In genomic region chr2:89112434-89112833, GRCh38 we compare ENCODE assay signal across 8 cellular contexts.
DNase-seq lines count a peak whose midpoint lies in the region; ATAC-seq, FAIRE-seq and TF ChIP-seq lines count a peak whose summit lies in the region.
"Not testable (repeated sequence)": the region's sequence is repeated elsewhere in the genome, so short reads cannot be mapped to it uniquely, and the experiment has no call there.

No MANE protein-coding gene starts in this region.

- ATAC-seq in HG02938 (IDR thresholded peaks at IDR 0.05; ENCODE audit: unreplicated experiment): peak; percentile 47

- not testable (repeated sequence) for H2BK5ac ChIP-seq in trophoblast cell (ENCODE audit: low read depth, low read length, poor library complexity)

- H3K9ac ChIP-seq in keratinocyte (ENCODE audit: control insufficient read depth, extremely low read depth, insufficient read depth, low read length); trophoblast cell (ENCODE audit: low read length): not testable (repeated sequence)

- not testable (repeated sequence) for H3K4me2 ChIP-seq in keratinocyte (ENCODE audit: control insufficient read depth, extremely low read depth, insufficient read depth, low read depth, low read length); trophoblast cell (ENCODE audit: low read length)

- FAIRE-seq in keratinocyte (lab: Jason Lieb, UNC): not testable (repeated sequence)

- H3K4me3 ChIP-seq in fibroblast of mammary gland (ENCODE audit: control insufficient read depth, low read depth, low read length); keratinocyte (ENCODE audit: control insufficient read depth in 2 of 3, extremely low read depth in 1 of 3, insufficient read depth in 2 of 3, low read depth in 1 of 3, low read length in 3 of 3); trophoblast cell (ENCODE audit: low read depth, low read length): not testable (repeated sequence)

- H3K27me3 ChIP-seq in keratinocyte (ENCODE audit: control insufficient read depth, extremely low read depth, insufficient read depth, low read length); trophoblast cell (ENCODE audit: insufficient read depth, low read length): not testable (repeated sequence)

- not testable (repeated sequence) for H4K20me1 ChIP-seq in keratinocyte (ENCODE audit: control insufficient read depth, extremely low read depth, insufficient read depth, low read length)

- H3K23ac ChIP-seq in trophoblast cell (ENCODE audit: low read length): not testable (repeated sequence)

- H3K79me1 ChIP-seq in trophoblast cell (ENCODE audit: low read length): not testable (repeated sequence)

- H3K36me3 ChIP-seq in keratinocyte (ENCODE audit: control insufficient read depth in 2 of 2, extremely low read depth in 1 of 2, insufficient read depth in 2 of 2, low read length in 2 of 2); trophoblast cell (ENCODE audit: control insufficient read depth in 1 of 2, insufficient read depth in 2 of 2, low read length in 2 of 2): not testable (repeated sequence)

- not testable (repeated sequence) for H2AK5ac ChIP-seq in trophoblast cell (ENCODE audit: low read length)

- not testable (repeated sequence) for H4K91ac ChIP-seq in trophoblast cell (ENCODE audit: low read depth, low read length)

- DNase-seq in AG08396 (ENCODE audit: low spot score) (peak; percentile 5), GM04504 (ENCODE audit: low read depth) (peak; percentile 0), NCI-H82 (lab: John Stamatoyannopoulos, UW) (peak; percentile 13), fibroblast of mammary gland (ENCODE audit: low read depth) (peak; percentile 15), trophoblast cell (peak; percentile 26 to 45)
- peak; percentile 5 for DNase-seq in activated CD4-positive, alpha-beta T cell treated with anti-CD3 and anti-CD28 coated beads for 48 hours
- not testable (repeated sequence) for DNase-seq in keratinocyte (ENCODE audit: low read depth, low spot score)

- no CpG with 5 or more reads among the region's 1 CpG for WGBS in trophoblast cell (ENCODE audit: extremely low coverage, insufficient coverage, insufficient read length)

- H3K4ac ChIP-seq in trophoblast cell (ENCODE audit: low read depth, low read length): not testable (repeated sequence)

- H3K18ac ChIP-seq in trophoblast cell (ENCODE audit: low read length): not testable (repeated sequence)

- dilution Hi-C loops in keratinocyte (cut with MboI; ENCODE audit: extremely low pct_ligation_motif_present, low sequenced_read_pairs): not testable (repeated sequence)

- H3K14ac ChIP-seq in trophoblast cell (ENCODE audit: low read length): not testable (repeated sequence)

- H4K12ac ChIP-seq in trophoblast cell (ENCODE audit: low read depth, low read length): not testable (repeated sequence)

- not testable (repeated sequence) for H2BK120ac ChIP-seq in trophoblast cell (ENCODE audit: insufficient read depth, low read length, poor library complexity)

- H3K9me1 ChIP-seq in keratinocyte (ENCODE audit: control insufficient read depth, extremely low read depth, insufficient read depth, low read length): not testable (repeated sequence)

- not testable (repeated sequence) for H3K9me3 ChIP-seq in keratinocyte (ENCODE audit: control insufficient read depth, low read depth, low read length); trophoblast cell (ENCODE audit: insufficient read depth, low read depth, low read length)

- not testable (repeated sequence) for H4K8ac ChIP-seq in trophoblast cell (ENCODE audit: low read depth, low read length)

- not testable (repeated sequence) for H3K4me1 ChIP-seq in keratinocyte (ENCODE audit: control insufficient read depth, extremely low read depth, insufficient read depth, low read length); trophoblast cell (ENCODE audit: control insufficient read depth in 1 of 2, insufficient read depth in 2 of 2, low read length in 2 of 2)

- H2BK12ac ChIP-seq in trophoblast cell (ENCODE audit: low read length): not testable (repeated sequence)

- TF ChIP-seq CTCF in fibroblast of mammary gland (conservative IDR thresholded peaks at IDR 0.05; ENCODE audit: control insufficient read depth, insufficient read depth, low read depth, low read length): peak; percentile 38
- TF ChIP-seq CTCF in keratinocyte (optimal IDR thresholded peaks at IDR 0.05 in 1 of 3, IDR thresholded peaks at IDR 0.05 in 1 of 3, conservative IDR thresholded peaks at IDR 0.05 in 1 of 3; ENCODE audit: extremely low read depth in 1 of 3, insufficient read depth in 2 of 3, low read length in 3 of 3): peak in 2 of 3 experiments; percentile 22 to 53

- H2AFZ ChIP-seq in keratinocyte (ENCODE audit: control insufficient read depth, low read length); trophoblast cell (ENCODE audit: insufficient read depth, low read length, poor library complexity): not testable (repeated sequence)

- not testable (repeated sequence) for H3K27ac ChIP-seq in keratinocyte (ENCODE audit: control insufficient read depth, insufficient read depth, low read length); trophoblast cell (ENCODE audit: low read depth, low read length)

- not testable (repeated sequence) for H3K79me2 ChIP-seq in keratinocyte (ENCODE audit: control insufficient read depth, insufficient read depth, low read length); trophoblast cell (ENCODE audit: control insufficient read depth, insufficient read depth, low read length, poor library complexity)
